1 cellular context compared by ENCODE assay signal in the genomic region with DNA sequence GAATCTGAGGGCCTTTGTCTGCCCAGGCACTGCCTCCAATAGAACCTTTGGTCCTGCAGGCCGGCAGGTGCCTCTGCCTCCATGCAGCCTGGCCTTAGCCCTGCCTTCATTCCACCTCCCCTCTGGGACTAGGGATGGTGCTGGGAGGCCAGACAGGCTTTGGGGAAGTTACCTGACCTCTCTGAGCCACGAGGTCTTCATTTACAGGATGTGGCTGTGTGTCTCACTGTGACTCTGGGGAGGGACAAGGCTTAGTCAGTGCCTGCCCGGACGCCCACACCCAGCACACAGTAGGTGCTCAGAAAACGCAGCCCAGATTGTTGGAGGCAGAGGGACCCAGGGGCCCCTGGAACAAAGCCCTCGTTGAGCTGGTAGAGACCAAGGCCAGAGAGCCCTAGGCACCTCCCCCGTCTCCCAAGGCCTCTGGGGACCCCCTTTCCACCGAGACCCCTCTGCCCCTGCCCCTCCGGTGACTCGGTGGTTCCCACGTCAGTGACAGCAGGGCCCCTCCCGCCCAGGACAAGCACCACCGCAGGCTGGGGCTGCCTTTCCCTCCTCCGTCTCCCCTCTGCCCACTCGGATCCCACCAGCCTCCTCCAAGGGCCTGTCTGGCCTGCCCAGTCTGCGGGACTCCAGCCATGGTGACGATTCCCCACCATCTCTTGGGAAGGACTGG.
A peak's percentile ranks its signal among the peaks of the same experiment; 100 is the strongest.
TF ChIP-seq lines count a peak whose summit lies in the region.

No MANE protein-coding gene starts in this region.

TF ChIP-seq in HEK293, 187 proteins besides CTCF, POLR2A, EP300 and RAD21 (continued from another document):
- no peak for TF ChIP-seq ZNF202 (tag by site-specific recombination; IDR thresholded peaks at IDR 0.05; ENCODE audit: borderline replicate concordance)
- no peak for TF ChIP-seq HOXC10 (CRISPR knock-in tag; IDR thresholded peaks at IDR 0.05)
- TF ChIP-seq EGR2 (tag by site-specific recombination; IDR thresholded peaks at IDR 0.05; ENCODE audit: low read depth): peak; percentile 59
- TF ChIP-seq ZBTB20 (tag by site-specific recombination; IDR thresholded peaks at IDR 0.05): no peak
- TF ChIP-seq, protein P1, sequence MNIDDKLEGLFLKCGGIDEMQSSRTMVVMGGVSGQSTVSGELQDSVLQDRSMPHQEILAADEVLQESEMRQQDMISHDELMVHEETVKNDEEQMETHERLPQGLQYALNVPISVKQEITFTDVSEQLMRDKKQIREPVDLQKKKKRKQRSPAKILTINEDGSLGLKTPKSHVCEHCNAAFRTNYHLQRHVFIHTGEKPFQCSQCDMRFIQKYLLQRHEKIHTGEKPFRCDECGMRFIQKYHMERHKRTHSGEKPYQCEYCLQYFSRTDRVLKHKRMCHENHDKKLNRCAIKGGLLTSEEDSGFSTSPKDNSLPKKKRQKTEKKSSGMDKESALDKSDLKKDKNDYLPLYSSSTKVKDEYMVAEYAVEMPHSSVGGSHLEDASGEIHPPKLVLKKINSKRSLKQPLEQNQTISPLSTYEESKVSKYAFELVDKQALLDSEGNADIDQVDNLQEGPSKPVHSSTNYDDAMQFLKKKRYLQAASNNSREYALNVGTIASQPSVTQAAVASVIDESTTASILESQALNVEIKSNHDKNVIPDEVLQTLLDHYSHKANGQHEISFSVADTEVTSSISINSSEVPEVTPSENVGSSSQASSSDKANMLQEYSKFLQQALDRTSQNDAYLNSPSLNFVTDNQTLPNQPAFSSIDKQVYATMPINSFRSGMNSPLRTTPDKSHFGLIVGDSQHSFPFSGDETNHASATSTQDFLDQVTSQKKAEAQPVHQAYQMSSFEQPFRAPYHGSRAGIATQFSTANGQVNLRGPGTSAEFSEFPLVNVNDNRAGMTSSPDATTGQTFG (tag by site-specific recombination; IDR thresholded peaks at IDR 0.05; ENCODE audit: borderline replicate concordance): no peak
- no peak for TF ChIP-seq ZNF473 (tag by site-specific recombination; IDR thresholded peaks at IDR 0.05)
- peak; percentile 69 for TF ChIP-seq ZFHX2 (tag by site-specific recombination; conservative IDR thresholded peaks at IDR 0.05)
- TF ChIP-seq SCRT1 (tag by site-specific recombination; IDR thresholded peaks at IDR 0.05; ENCODE audit: borderline replicate concordance): no peak
- no peak for TF ChIP-seq ZNF548 (tag by site-specific recombination; IDR thresholded peaks at IDR 0.05)
- TF ChIP-seq, protein P2, sequence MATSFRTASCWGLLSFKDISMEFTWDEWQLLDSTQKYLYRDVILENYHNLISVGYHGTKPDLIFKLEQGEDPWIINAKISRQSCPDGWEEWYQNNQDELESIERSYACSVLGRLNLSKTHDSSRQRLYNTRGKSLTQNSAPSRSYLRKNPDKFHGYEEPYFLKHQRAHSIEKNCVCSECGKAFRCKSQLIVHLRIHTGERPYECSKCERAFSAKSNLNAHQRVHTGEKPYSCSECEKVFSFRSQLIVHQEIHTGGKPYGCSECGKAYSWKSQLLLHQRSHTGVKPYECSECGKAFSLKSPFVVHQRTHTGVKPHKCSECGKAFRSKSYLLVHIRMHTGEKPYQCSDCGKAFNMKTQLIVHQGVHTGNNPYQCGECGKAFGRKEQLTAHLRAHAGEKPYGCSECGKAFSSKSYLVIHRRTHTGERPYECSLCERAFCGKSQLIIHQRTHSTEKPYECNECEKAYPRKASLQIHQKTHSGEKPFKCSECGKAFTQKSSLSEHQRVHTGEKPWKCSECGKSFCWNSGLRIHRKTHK (tag by site-specific recombination; IDR thresholded peaks at IDR 0.05): no peak
- no peak for TF ChIP-seq ZNF302 (tag by site-specific recombination; IDR thresholded peaks at IDR 0.05; ENCODE audit: low read depth)
- TF ChIP-seq, protein P3, sequence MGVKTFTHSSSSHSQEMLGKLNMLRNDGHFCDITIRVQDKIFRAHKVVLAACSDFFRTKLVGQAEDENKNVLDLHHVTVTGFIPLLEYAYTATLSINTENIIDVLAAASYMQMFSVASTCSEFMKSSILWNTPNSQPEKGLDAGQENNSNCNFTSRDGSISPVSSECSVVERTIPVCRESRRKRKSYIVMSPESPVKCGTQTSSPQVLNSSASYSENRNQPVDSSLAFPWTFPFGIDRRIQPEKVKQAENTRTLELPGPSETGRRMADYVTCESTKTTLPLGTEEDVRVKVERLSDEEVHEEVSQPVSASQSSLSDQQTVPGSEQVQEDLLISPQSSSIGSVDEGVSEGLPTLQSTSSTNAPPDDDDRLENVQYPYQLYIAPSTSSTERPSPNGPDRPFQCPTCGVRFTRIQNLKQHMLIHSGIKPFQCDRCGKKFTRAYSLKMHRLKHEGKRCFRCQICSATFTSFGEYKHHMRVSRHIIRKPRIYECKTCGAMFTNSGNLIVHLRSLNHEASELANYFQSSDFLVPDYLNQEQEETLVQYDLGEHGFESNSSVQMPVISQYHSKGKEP (tag by site-specific recombination; IDR thresholded peaks at IDR 0.05): no peak
- TF ChIP-seq ZSCAN23 (tag by site-specific recombination; IDR thresholded peaks at IDR 0.05): no peak
- TF ChIP-seq, protein P4, sequence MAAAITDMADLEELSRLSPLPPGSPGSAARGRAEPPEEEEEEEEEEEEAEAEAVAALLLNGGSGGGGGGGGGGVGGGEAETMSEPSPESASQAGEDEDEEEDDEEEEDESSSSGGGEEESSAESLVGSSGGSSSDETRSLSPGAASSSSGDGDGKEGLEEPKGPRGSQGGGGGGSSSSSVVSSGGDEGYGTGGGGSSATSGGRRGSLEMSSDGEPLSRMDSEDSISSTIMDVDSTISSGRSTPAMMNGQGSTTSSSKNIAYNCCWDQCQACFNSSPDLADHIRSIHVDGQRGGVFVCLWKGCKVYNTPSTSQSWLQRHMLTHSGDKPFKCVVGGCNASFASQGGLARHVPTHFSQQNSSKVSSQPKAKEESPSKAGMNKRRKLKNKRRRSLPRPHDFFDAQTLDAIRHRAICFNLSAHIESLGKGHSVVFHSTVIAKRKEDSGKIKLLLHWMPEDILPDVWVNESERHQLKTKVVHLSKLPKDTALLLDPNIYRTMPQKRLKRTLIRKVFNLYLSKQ (tag by site-specific recombination; IDR thresholded peaks at IDR 0.05; ENCODE audit: borderline replicate concordance): no peak
- TF ChIP-seq KLF1 (tag by site-specific recombination; IDR thresholded peaks at IDR 0.05): no peak
- no peak for TF ChIP-seq ZNF654 (tag by site-specific recombination; IDR thresholded peaks at IDR 0.05; ENCODE audit: low read depth)
TF ChIP-seq in HEK293: peak in this region for 4.
